8 cellular contexts compared by ENCODE assay signal in the genomic region with DNA sequence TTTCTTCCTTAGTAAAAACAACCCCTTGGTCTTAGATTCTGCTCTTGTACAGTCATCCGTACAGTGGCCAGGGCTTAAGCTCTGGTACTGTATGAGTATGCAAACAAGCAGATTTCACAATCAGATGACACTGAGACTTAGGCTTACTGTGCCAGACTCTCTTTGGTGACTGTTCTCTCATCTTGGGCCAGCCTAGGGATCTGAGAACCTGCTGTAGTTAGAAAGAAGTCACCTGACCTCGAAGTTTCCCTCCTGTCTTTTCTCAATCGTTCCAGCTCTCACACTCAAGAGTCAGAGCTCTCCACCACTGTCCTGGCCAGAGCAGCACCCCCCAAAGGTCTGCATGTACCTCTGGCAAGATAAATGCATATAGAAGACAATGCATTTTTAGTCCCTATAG.
A peak's percentile ranks its signal among the peaks of the same experiment; 100 is the strongest.
DNase-seq lines count a peak whose midpoint lies in the region; TF ChIP-seq lines count a peak whose summit lies in the region.

No MANE protein-coding gene starts in this region.

- H3K36me3 ChIP-seq in osteoblast (ENCODE audit: insufficient read depth, low read length) (no peaks in the 10 kb centered on the region), prostate gland (no peaks in the 10 kb centered on the region)

- 41% methylated on average over 3 of the region's 3 CpGs for WGBS in prostate gland

- H3K4me3 ChIP-seq in NB4 (ENCODE audit: low read depth, low read length) (no peak overlapping the region), osteoblast (ENCODE audit: insufficient read depth, low read length) (no peak overlapping the region), prostate gland (no peak overlapping the region)

- H3K27me3 Mint-ChIP-seq in activated naive CD4-positive, alpha-beta T cell treated with anti-CD3 and anti-CD28 coated beads for 36 hours (ENCODE audit: low read depth), result peaks cover 32% of the 10 kb centered on the region
- H3K27me3 Mint-ChIP-seq in activated naive CD4-positive, alpha-beta T cell treated with anti-CD3 and anti-CD28 coated beads, Interleukin-2, amount 10 ng/mL, durations not matched to agents 7 days and 5 days, result peaks cover 17% of the 10 kb centered on the region

- CTCF ChIA-PET in activated naive CD4-positive, alpha-beta T cell treated with anti-CD3 and anti-CD28 coated beads for 36 hours (lab: Charles Lee), result no interaction called here
- CTCF ChIA-PET in activated naive CD4-positive, alpha-beta T cell treated with anti-CD3 and anti-CD28 coated beads, Interleukin-2, amount 10 ng/mL, durations not matched to agents 7 days and 5 days (lab: Charles Lee), result no interaction called here

- TF ChIP-seq CTCF in NB4 (IDR thresholded peaks at IDR 0.05; ENCODE audit: low read depth, low read length) (no peak), osteoblast (IDR thresholded peaks at IDR 0.05; ENCODE audit: extremely low read depth, low read depth, low read length) (no peak), prostate gland (IDR thresholded peaks at IDR 0.05) (no peak)

- H3K36me3 Mint-ChIP-seq in activated naive CD4-positive, alpha-beta T cell treated with anti-CD3 and anti-CD28 coated beads for 36 hours (ENCODE audit: low read depth), result no peaks in the 10 kb centered on the region
- H3K36me3 Mint-ChIP-seq in activated naive CD4-positive, alpha-beta T cell treated with anti-CD3 and anti-CD28 coated beads, Interleukin-2, amount 10 ng/mL, durations not matched to agents 7 days and 5 days, result no peaks in the 10 kb centered on the region

- no peaks in the 10 kb centered on the region for H3K27me3 ChIP-seq in osteoblast (ENCODE audit: insufficient read depth, low read length)
- no peaks in the 10 kb centered on the region for H3K27me3 ChIP-seq in prostate gland (replicated peaks; ENCODE audit: insufficient read depth)

- H3K4me1 ChIP-seq in osteoblast (ENCODE audit: insufficient read depth, low read length), result peaks cover 78% of the 10 kb centered on the region
- H3K4me1 ChIP-seq in prostate gland (replicated peaks), result peaks cover 2% of the 10 kb centered on the region

- intact Hi-C loops in activated naive CD4-positive, alpha-beta T cell treated with anti-CD3 and anti-CD28 coated beads for 36 hours (cut with micrococcal nuclease), result no loop called here
- intact Hi-C loops in prostate gland (cut with DNase I), result no loop called here

- peaks cover 27% of the 10 kb centered on the region for H3K4me1 Mint-ChIP-seq in activated naive CD4-positive, alpha-beta T cell treated with anti-CD3 and anti-CD28 coated beads for 36 hours (ENCODE audit: low read depth)
- H3K4me1 Mint-ChIP-seq in activated naive CD4-positive, alpha-beta T cell treated with anti-CD3 and anti-CD28 coated beads, Interleukin-2, amount 10 ng/mL, durations not matched to agents 7 days and 5 days, result no peaks in the 10 kb centered on the region

- H2AFZ ChIP-seq in osteoblast (ENCODE audit: low read length), result no peak overlapping the region

- peak; percentile 5 for DNase-seq in activated naive CD4-positive, alpha-beta T cell treated with anti-CD3 and anti-CD28 coated beads for 36 hours
- no peak for DNase-seq in activated naive CD4-positive, alpha-beta T cell treated with anti-CD3 and anti-CD28 coated beads, Interleukin-2, amount 10 ng/mL, durations not matched to agents 7 days and 5 days
- DNase-seq in NB4 (ENCODE audit: low read depth) (peak; percentile 86), epithelial cell of prostate (ENCODE audit: low read depth, low spot score) (peak; percentile 20), osteoblast (ENCODE audit: insufficient read length, low spot score, missing footprints) (peak; percentile 51), prostate gland (ENCODE audit: low spot score) (no peak), NCI-H1436 (lab: John Stamatoyannopoulos, UW) (no peak)
- DNase-seq in activated effector memory CD4-positive, alpha-beta T cell treated with Interleukin-2 at 50 U/mL for 16 hours, result no peak

- no peaks in the 10 kb centered on the region for H4K20me1 ChIP-seq in osteoblast (ENCODE audit: insufficient read depth, low read length)

- H3K27ac ChIP-seq in epithelial cell of prostate (no peak overlapping the region), osteoblast (ENCODE audit: low read depth, low read length) (peak overlapping the region; percentile 96), prostate gland (no peak overlapping the region)

- peak overlapping the region; percentile 47 for H3K4me2 ChIP-seq in osteoblast (ENCODE audit: insufficient read depth, low read length)

- H3K9me3 Mint-ChIP-seq in activated naive CD4-positive, alpha-beta T cell treated with anti-CD3 and anti-CD28 coated beads for 36 hours, result no peaks in the 10 kb centered on the region
- H3K9me3 Mint-ChIP-seq in activated naive CD4-positive, alpha-beta T cell treated with anti-CD3 and anti-CD28 coated beads, Interleukin-2, amount 10 ng/mL, durations not matched to agents 7 days and 5 days, result no peaks in the 10 kb centered on the region

- H3K27ac Mint-ChIP-seq in activated naive CD4-positive, alpha-beta T cell treated with anti-CD3 and anti-CD28 coated beads for 36 hours, result peak overlapping the region; percentile 9
- no peak overlapping the region for H3K27ac Mint-ChIP-seq in activated naive CD4-positive, alpha-beta T cell treated with anti-CD3 and anti-CD28 coated beads, Interleukin-2, amount 10 ng/mL, durations not matched to agents 7 days and 5 days

- no peak for TF ChIP-seq POLR2A in NB4 (IDR thresholded peaks at IDR 0.05; ENCODE audit: extremely low read depth, insufficient read length)
- TF ChIP-seq POLR2A in prostate gland (IDR thresholded peaks at IDR 0.05), result no peak

- no peaks in the 10 kb centered on the region for H3K9me3 ChIP-seq in osteoblast (ENCODE audit: low read depth, low read length)
- no peaks in the 10 kb centered on the region for H3K9me3 ChIP-seq in prostate gland

- peaks cover 98% of the 10 kb centered on the region for H3K79me2 ChIP-seq in osteoblast (ENCODE audit: insufficient read depth, low read length)

- H3K4me3 Mint-ChIP-seq in activated naive CD4-positive, alpha-beta T cell treated with anti-CD3 and anti-CD28 coated beads for 36 hours, result no peak overlapping the region
- no peak overlapping the region for H3K4me3 Mint-ChIP-seq in activated naive CD4-positive, alpha-beta T cell treated with anti-CD3 and anti-CD28 coated beads, Interleukin-2, amount 10 ng/mL, durations not matched to agents 7 days and 5 days

Comparison
In these comparisons a context has a peak if more than half of its experiments do, and no peak if none do; other contexts are left out.
1. DNase-seq: peak in activated naive CD4-positive, alpha-beta T cell treated with anti-CD3 and anti-CD28 coated beads for 36 hours (single experiment), NB4 (single experiment), epithelial cell of prostate (single experiment) and osteoblast (single experiment); none in activated naive CD4-positive, alpha-beta T cell treated with anti-CD3 and anti-CD28 coated beads, Interleukin-2, amount 10 ng/mL, durations not matched to agents 7 days and 5 days (single experiment), activated effector memory CD4-positive, alpha-beta T cell treated with Interleukin-2 at 50 U/mL for 16 hours (single experiment), prostate gland (single experiment) and NCI-H1436 (single experiment).